Comparison of ENCODE assay signal across 9 cellular contexts in the genomic region with DNA sequence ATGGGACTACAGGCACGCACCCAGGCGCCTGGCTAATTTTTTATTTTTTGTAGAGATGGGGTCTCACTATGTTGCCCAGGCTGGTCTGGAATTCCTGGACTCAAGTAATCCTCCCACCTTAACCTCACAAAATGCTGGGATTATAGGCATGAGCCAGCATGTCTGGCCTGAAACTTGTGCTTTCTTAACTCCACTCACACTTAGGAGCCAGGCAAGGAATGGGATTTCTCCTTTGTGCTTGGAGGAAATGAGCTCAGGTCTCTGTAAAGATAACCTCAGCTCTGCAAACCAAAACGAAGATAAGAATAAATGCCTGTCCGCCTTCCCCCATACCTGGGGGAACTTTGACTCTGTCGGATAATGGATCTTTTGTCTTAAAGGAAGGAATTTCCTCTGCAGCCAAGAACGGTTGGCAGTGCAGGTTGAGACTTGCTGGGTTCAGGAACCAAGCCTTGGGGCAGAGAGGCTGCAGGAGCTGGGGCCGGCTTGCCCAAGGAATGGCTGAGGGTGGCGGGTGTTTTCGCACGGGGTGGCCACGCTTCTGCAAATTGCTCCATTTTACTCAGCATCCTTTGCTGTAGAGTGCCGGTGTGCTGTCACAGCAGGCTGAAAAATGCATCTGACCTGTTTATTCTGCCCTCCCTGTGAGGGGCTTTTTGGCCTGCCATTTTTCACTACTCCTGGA.
DNase-seq lines count a peak whose midpoint lies in the region; ATAC-seq and TF ChIP-seq lines count a peak whose summit lies in the region.
"Had no signal": no experiment of that assay in that cellular context is flagged by ENCODE, and none has a peak within 500 bp of the region (broad histone marks: within the 10 kb centered on the region; RNA-seq: fewer than 3 reads in every experiment).

No MANE protein-coding gene starts in this region.

- CTCF ChIA-PET in GM10248 (lab: Yijun Ruan, JAX): interaction anchor here (0.8 to 2.6 kb wide), 10 partner anchors 9 to 389 kb away, joined by 3 to 9 read pairs (median 4); no protein-coding TSS in a partner anchor

- POLR2A ChIA-PET in GM10248 (lab: Yijun Ruan, JAX): no interaction called here

- no peaks in the 10 kb centered on the region for H3K9me3 ChIP-seq in subcutaneous abdominal adipose tissue (ENCODE audit: control insufficient read depth in 5 of 5, low read length in 5 of 5)

- peak overlapping the region; percentile 79 for H3K27ac ChIP-seq in subcutaneous abdominal adipose tissue (ENCODE audit: low read depth, low read length)
- H3K27ac ChIP-seq: cardiac muscle cell had no signal

- H3K4me3 ChIP-seq in fibroblast of pulmonary artery (replicated peaks; ENCODE audit: low read depth, low read length) (no peak overlapping the region), subcutaneous abdominal adipose tissue (ENCODE audit: low read depth in 1 of 5, low read length in 5 of 5) (no peak overlapping the region)
- H3K4me3 ChIP-seq: cardiac muscle cell had no signal

- ATAC-seq in GM21515 (IDR thresholded peaks at IDR 0.05; ENCODE audit: unreplicated experiment): peak; percentile 55

- no peaks in the 10 kb centered on the region for H3K27me3 ChIP-seq in subcutaneous abdominal adipose tissue (ENCODE audit: control insufficient read depth in 5 of 5, insufficient read depth in 4 of 5, low read length in 5 of 5)
- H3K27me3 ChIP-seq: cardiac muscle cell had no signal

- DNase-seq in GM10248 (ENCODE audit: extremely low spot score) (peak; percentile 65), HPDE6-E6E7 (ENCODE audit: extremely low spot score) (peak; percentile 51), fibroblast of pulmonary artery (ENCODE audit: low read depth) (peak; percentile 49), NCI-H1092 (lab: John Stamatoyannopoulos, UW) (no peak), retina (no peak), NCI-H2196 treated with DMSO at 0.1 percent for 48 hours (lab: John Stamatoyannopoulos, UW; ENCODE audit: unreplicated experiment) (no peak)

- H3K9ac ChIP-seq in subcutaneous abdominal adipose tissue (ENCODE audit: low read length in 5 of 5): peak overlapping the region in 1 of 5 donors; percentile 26

- H3K4me1 ChIP-seq in subcutaneous abdominal adipose tissue (ENCODE audit: control insufficient read depth in 5 of 5, insufficient read depth in 5 of 5, low read length in 5 of 5): peaks cover 9 to 48% (median 15%) of the 10 kb centered on the region in 5 donors

- peaks cover 0 to 13% (median 5%) of the 10 kb centered on the region in 5 donors for H3K36me3 ChIP-seq in subcutaneous abdominal adipose tissue (ENCODE audit: control insufficient read depth in 5 of 5, insufficient read depth in 5 of 5, low read length in 5 of 5)

- TF ChIP-seq CTCF in GM10248 (IDR thresholded peaks at IDR 0.05; ENCODE audit: control extremely low read depth, extremely low read depth, low read depth, missing control alignments) (no peak), fibroblast of pulmonary artery (IDR thresholded peaks at IDR 0.05; ENCODE audit: low read length, missing control alignments) (no peak)

Comparison
In these comparisons a context has a peak if more than half of its experiments do, and no peak if none do; other contexts are left out.
1. DNase-seq: peak in GM10248 (single experiment), HPDE6-E6E7 (single experiment) and fibroblast of pulmonary artery (single experiment); none in NCI-H1092 (single experiment), retina (single experiment) and NCI-H2196 treated with DMSO at 0.1 percent for 48 hours (single experiment).